34 cellular contexts compared by ENCODE assay signal in the genomic region with DNA sequence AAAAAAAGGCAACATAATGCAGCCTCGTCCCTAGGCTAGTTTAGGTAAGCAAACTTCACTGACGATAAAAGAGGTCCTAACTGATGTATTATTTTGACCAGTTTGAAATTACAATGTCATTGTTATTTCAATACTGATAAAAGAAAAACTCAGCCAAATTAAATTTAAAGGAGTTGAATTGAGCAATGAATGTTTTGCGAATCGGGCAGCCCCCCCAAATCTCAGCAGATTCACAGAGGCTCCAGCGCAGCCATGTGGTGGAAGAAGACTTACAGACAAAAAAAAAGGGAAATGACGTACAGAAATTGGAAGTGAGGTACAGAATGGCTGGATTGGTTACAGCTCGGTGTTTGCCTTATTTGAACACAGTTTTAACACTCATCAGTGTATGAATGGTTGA.
"Had no signal": no experiment of that assay in that cellular context is flagged by ENCODE, and none has a peak within 500 bp of the region (broad histone marks: within the 10 kb centered on the region; RNA-seq: fewer than 3 reads in every experiment).

No MANE protein-coding gene starts in this region.

- ATAC-seq: activated CD4-positive, alpha-beta T cell treated with anti-CD3 and anti-CD28 coated beads for 36 hours; activated CD8-positive, alpha-beta memory T cell treated with anti-CD3 and anti-CD28 coated beads, Interleukin-2, amount 10 ng/mL, durations not matched to agents 7 days and 5 days; activated CD8-positive, alpha-beta T cell treated with anti-CD3 and anti-CD28 coated beads, Interleukin-2, amount 10 ng/mL, durations not matched to agents 7 days and 5 days; activated naive CD4-positive, alpha-beta T cell treated with anti-CD3 and anti-CD28 coated beads, Interleukin-2, amount 50 U/mL, for 72 hours; esophagus mucosa; T-helper 17 cell had no signal

- H3K9me3 Mint-ChIP-seq: activated CD4-positive, alpha-beta memory T cell treated with anti-CD3 and anti-CD28 coated beads for 36 hours; activated CD4-positive, alpha-beta T cell treated with anti-CD3 and anti-CD28 coated beads, Interleukin-2, amount 10 ng/mL, durations not matched to agents 24 days and 14 days; activated naive CD4-positive, alpha-beta T cell treated with anti-CD3 and anti-CD28 coated beads, Interleukin-2, amount 10 ng/mL, durations not matched to agents 7 days and 5 days; activated naive CD4-positive, alpha-beta T cell treated with anti-CD3 and anti-CD28 coated beads, Interleukin-2, amount 50 U/mL, for 72 hours; activated naive CD8-positive, alpha-beta T cell treated with anti-CD3 and anti-CD28 coated beads, Interleukin-2, amount 10 ng/mL, durations not matched to agents 7 days and 5 days; brain; dendritic cell treated with granulocyte-macrophage colony-stimulating factor and Interleukin-4, amounts not matched to agents 40 ng/mL and 50 ng/mL, for 4 days; T-helper 2 cell treated with Interferon-gamma antibody and Interleukin-4, amounts not matched to agents 5 μg/mL and 100 μg/mL, for 36 hours had no signal

- H3K27ac Mint-ChIP-seq: activated CD4-positive, alpha-beta memory T cell treated with anti-CD3 and anti-CD28 coated beads for 36 hours; activated CD4-positive, alpha-beta T cell treated with anti-CD3 and anti-CD28 coated beads for 36 hours; activated CD4-positive, alpha-beta T cell treated with anti-CD3 and anti-CD28 coated beads, Interleukin-2, amount 10 ng/mL, durations not matched to agents 24 days and 14 days; activated CD8-positive, alpha-beta memory T cell treated with anti-CD3 and anti-CD28 coated beads, Interleukin-2, amount 10 ng/mL, durations not matched to agents 7 days and 5 days; activated CD8-positive, alpha-beta T cell treated with anti-CD3 and anti-CD28 coated beads, Interleukin-2, amount 10 ng/mL, durations not matched to agents 7 days and 5 days; activated naive CD4-positive, alpha-beta T cell treated with anti-CD3 and anti-CD28 coated beads, Interleukin-2, amount 10 ng/mL, durations not matched to agents 7 days and 5 days; activated naive CD4-positive, alpha-beta T cell treated with anti-CD3 and anti-CD28 coated beads, Interleukin-2, amount 50 U/mL, for 72 hours; activated naive CD8-positive, alpha-beta T cell treated with anti-CD3 and anti-CD28 coated beads, Interleukin-2, amount 10 ng/mL, durations not matched to agents 7 days and 5 days; brain; dendritic cell treated with granulocyte-macrophage colony-stimulating factor and Interleukin-4, amounts not matched to agents 40 ng/mL and 50 ng/mL, for 4 days; endodermal cell; T-helper 17 cell; T-helper 2 cell treated with Interferon-gamma antibody and Interleukin-4, amounts not matched to agents 5 μg/mL and 100 μg/mL, for 36 hours had no signal

- H3K4me3 Mint-ChIP-seq: activated CD4-positive, alpha-beta memory T cell treated with anti-CD3 and anti-CD28 coated beads for 36 hours; activated CD4-positive, alpha-beta T cell treated with anti-CD3 and anti-CD28 coated beads for 36 hours; activated CD4-positive, alpha-beta T cell treated with anti-CD3 and anti-CD28 coated beads, Interleukin-2, amount 10 ng/mL, durations not matched to agents 24 days and 14 days; activated CD8-positive, alpha-beta memory T cell treated with anti-CD3 and anti-CD28 coated beads, Interleukin-2, amount 10 ng/mL, durations not matched to agents 7 days and 5 days; activated CD8-positive, alpha-beta T cell treated with anti-CD3 and anti-CD28 coated beads, Interleukin-2, amount 10 ng/mL, durations not matched to agents 7 days and 5 days; activated naive CD4-positive, alpha-beta T cell treated with anti-CD3 and anti-CD28 coated beads, Interleukin-2, amount 10 ng/mL, durations not matched to agents 7 days and 5 days; activated naive CD8-positive, alpha-beta T cell treated with anti-CD3 and anti-CD28 coated beads, Interleukin-2, amount 10 ng/mL, durations not matched to agents 7 days and 5 days; brain; dendritic cell treated with granulocyte-macrophage colony-stimulating factor and Interleukin-4, amounts not matched to agents 40 ng/mL and 50 ng/mL, for 4 days; endodermal cell; T-helper 17 cell; T-helper 2 cell treated with Interferon-gamma antibody and Interleukin-4, amounts not matched to agents 5 μg/mL and 100 μg/mL, for 36 hours had no signal

- H3K27me3 Mint-ChIP-seq: activated CD4-positive, alpha-beta memory T cell treated with anti-CD3 and anti-CD28 coated beads for 36 hours; activated CD4-positive, alpha-beta T cell treated with anti-CD3 and anti-CD28 coated beads for 36 hours; dendritic cell treated with granulocyte-macrophage colony-stimulating factor and Interleukin-4, amounts not matched to agents 40 ng/mL and 50 ng/mL, for 4 days; T-helper 17 cell had no signal

- FAIRE-seq: frontal cortex had no signal

- H3K4me1 Mint-ChIP-seq: activated CD4-positive, alpha-beta T cell treated with anti-CD3 and anti-CD28 coated beads for 36 hours; activated CD4-positive, alpha-beta T cell treated with anti-CD3 and anti-CD28 coated beads, Interleukin-2, amount 10 ng/mL, durations not matched to agents 24 days and 14 days; activated CD8-positive, alpha-beta memory T cell treated with anti-CD3 and anti-CD28 coated beads, Interleukin-2, amount 10 ng/mL, durations not matched to agents 7 days and 5 days; activated naive CD4-positive, alpha-beta T cell treated with anti-CD3 and anti-CD28 coated beads, Interleukin-2, amount 10 ng/mL, durations not matched to agents 7 days and 5 days; activated naive CD8-positive, alpha-beta T cell treated with anti-CD3 and anti-CD28 coated beads, Interleukin-2, amount 10 ng/mL, durations not matched to agents 7 days and 5 days; brain; endodermal cell had no signal

- H3K4me1 ChIP-seq: ascending aorta, breast epithelium had no signal

- H3K27me3 ChIP-seq: ascending aorta, breast epithelium, cardiac muscle cell, dorsolateral prefrontal cortex had no signal

- H3K9me3 ChIP-seq: ascending aorta, breast epithelium had no signal

- H3K4me3 ChIP-seq: ascending aorta, breast epithelium, cardiac muscle cell, coronary artery, dorsolateral prefrontal cortex had no signal

- H3K36me3 ChIP-seq: ascending aorta, breast epithelium, cardiac muscle cell, WERI-Rb-1 had no signal

- H3K36me3 Mint-ChIP-seq: activated CD4-positive, alpha-beta memory T cell treated with anti-CD3 and anti-CD28 coated beads for 36 hours; activated CD8-positive, alpha-beta memory T cell treated with anti-CD3 and anti-CD28 coated beads, Interleukin-2, amount 10 ng/mL, durations not matched to agents 7 days and 5 days; activated naive CD4-positive, alpha-beta T cell treated with anti-CD3 and anti-CD28 coated beads, Interleukin-2, amount 10 ng/mL, durations not matched to agents 7 days and 5 days; activated naive CD4-positive, alpha-beta T cell treated with anti-CD3 and anti-CD28 coated beads, Interleukin-2, amount 50 U/mL, for 72 hours; activated naive CD8-positive, alpha-beta T cell treated with anti-CD3 and anti-CD28 coated beads, Interleukin-2, amount 10 ng/mL, durations not matched to agents 7 days and 5 days; brain had no signal

- DNase-seq: activated CD4-positive, alpha-beta memory T cell treated with anti-CD3 and anti-CD28 coated beads for 36 hours; activated CD4-positive, alpha-beta T cell treated with anti-CD3 and anti-CD28 coated beads for 36 hours; activated CD4-positive, alpha-beta T cell treated with anti-CD3 and anti-CD28 coated beads, Interleukin-2, amount 10 ng/mL, durations not matched to agents 24 days and 14 days; activated CD4-positive, CD25-positive, alpha-beta regulatory T cell; activated CD4-positive, CD25-positive, alpha-beta regulatory T cell treated with anti-CD3 and anti-CD28 coated beads, Interleukin-2, amount 50 U/mL, for 72 hours; activated CD8-positive, alpha-beta memory T cell treated with anti-CD3 and anti-CD28 coated beads, Interleukin-2, amount 10 ng/mL, durations not matched to agents 7 days and 5 days; activated CD8-positive, alpha-beta memory T cell treated with anti-CD3 and anti-CD28 coated beads, Interleukin-2, amount 50 U/mL, for 4 hours; activated CD8-positive, alpha-beta T cell treated with anti-CD3 and anti-CD28 coated beads, Interleukin-2, amount 10 ng/mL, durations not matched to agents 7 days and 5 days; activated gamma-delta T cell; activated naive CD4-positive, alpha-beta T cell; activated naive CD4-positive, alpha-beta T cell treated with anti-CD3 and anti-CD28 coated beads, Interleukin-2, amount 10 ng/mL, durations not matched to agents 7 days and 5 days; activated naive CD8-positive, alpha-beta T cell treated with anti-CD3 and anti-CD28 coated beads, Interleukin-2, amount 10 ng/mL, durations not matched to agents 7 days and 5 days; activated T-cell treated with anti-CD3 and anti-CD28 coated beads, Interleukin-2, amount 50 U/mL, for 1 hour; activated T-cell treated with anti-CD3 and anti-CD28 coated beads, Interleukin-2, amount 50 U/mL, for 48 hours; central memory CD4-positive, alpha-beta T cell; cerebellar nuclear complex; dorsolateral prefrontal cortex; effector memory CD4-positive, alpha-beta T cell; endodermal cell; foreskin fibroblast; head of caudate nucleus; T-helper 17 cell; T1000; WERI-Rb-1 had no signal

- H3K27ac ChIP-seq: ascending aorta, breast epithelium, cardiac muscle cell, coronary artery, dorsolateral prefrontal cortex, WERI-Rb-1 had no signal
